In genomic region chr6:140669321-140669720, GRCh38 we compare ENCODE assay signal across 20 cellular contexts.
DNase-seq lines count a peak whose midpoint lies in the region; ATAC-seq and TF ChIP-seq lines count a peak whose summit lies in the region.
"Had no signal": no experiment of that assay in that cellular context is flagged by ENCODE, and none has a peak within 500 bp of the region (broad histone marks: within the 10 kb centered on the region; RNA-seq: fewer than 3 reads in every experiment).

No MANE protein-coding gene starts in this region.

- TF ChIP-seq POLR2A in testis (IDR thresholded peaks at IDR 0.05) = no peak

- H3F3A ChIP-seq in SU-DHL-6 (ENCODE audit: insufficient read depth) = no peaks in the 10 kb centered on the region
- H3F3A ChIP-seq in neural progenitor cell (ENCODE audit: low read depth) = no peaks in the 10 kb centered on the region

- no peaks in the 10 kb centered on the region for H3K9me2 ChIP-seq in SU-DHL-6 (replicated peaks; ENCODE audit: insufficient read depth, low read length)

- no peak overlapping the region for H3K9ac ChIP-seq in SU-DHL-6 (ENCODE audit: low read length)
- H3K9ac ChIP-seq in neural progenitor cell = no peak overlapping the region
- H3K9ac ChIP-seq in endodermal cell (ENCODE audit: extremely low read depth, low read length, poor library complexity, severe bottlenecking) = no peak overlapping the region

- no peaks in the 10 kb centered on the region for H3K79me2 ChIP-seq in SU-DHL-6 (ENCODE audit: insufficient read depth, low read length)
- H3K79me2 ChIP-seq in neural progenitor cell (ENCODE audit: low read depth) = no peaks in the 10 kb centered on the region

- TF ChIP-seq CTCF in SU-DHL-6 (IDR thresholded peaks at IDR 0.05; ENCODE audit: insufficient read depth, low read length, poor library complexity, severe bottlenecking) (no peak), cardiac fibroblast (IDR thresholded peaks at IDR 0.05; ENCODE audit: low read depth, low read length) (no peak), neural progenitor cell (IDR thresholded peaks at IDR 0.05) (no peak), testis (IDR thresholded peaks at IDR 0.05) (no peak), endodermal cell (conservative IDR thresholded peaks at IDR 0.05) (no peak)

- DNase-seq in EL = peak; percentile 24
- DNase-seq in cardiac fibroblast (ENCODE audit: low read depth in 2 of 2) = peak; percentile 16 to 57
- DNase-seq in neural progenitor cell (ENCODE audit: low spot score) = no peak
- no peak for DNase-seq in testis
- no peak for DNase-seq in NCI-H226
- no peak for DNase-seq in endodermal cell
- DNase-seq: AML-193, DMS 273 treated with DMSO at 0.1 percent for 48 hours, NCI-H1436, NCI-H2081, NCI-H510A, NCI-H82, Peyer's patch, Right ventricle myocardium superior had no signal

- no peaks in the 10 kb centered on the region for H3K9me3 ChIP-seq in SU-DHL-6 (ENCODE audit: insufficient read depth, low read length)
- H3K9me3 ChIP-seq in neural progenitor cell (ENCODE audit: low read depth) = no peaks in the 10 kb centered on the region
- H3K9me3 ChIP-seq in testis = no peaks in the 10 kb centered on the region
- no peaks in the 10 kb centered on the region for H3K9me3 ChIP-seq in endodermal cell (ENCODE audit: control insufficient read depth, low read length)
- H3K9me3 ChIP-seq: Peyer's patch had no signal

- H3K4me1 Mint-ChIP-seq in neural progenitor cell (no peaks in the 10 kb centered on the region), endodermal cell (no peaks in the 10 kb centered on the region)
- H3K4me1 Mint-ChIP-seq: CD14-positive monocyte had no signal

- H4K20me1 ChIP-seq in SU-DHL-6 (ENCODE audit: low read depth, low read length) = no peaks in the 10 kb centered on the region
- no peaks in the 10 kb centered on the region for H4K20me1 ChIP-seq in neural progenitor cell (ENCODE audit: low read depth)

- no peaks in the 10 kb centered on the region for H3K9me3 Mint-ChIP-seq in neural progenitor cell
- H3K9me3 Mint-ChIP-seq in endodermal cell = no peaks in the 10 kb centered on the region

- H2AFZ ChIP-seq in SU-DHL-6 (ENCODE audit: low read depth, low read length, severe bottlenecking) = peak overlapping the region; percentile 47
- H2AFZ ChIP-seq in neural progenitor cell (replicated peaks) = peak overlapping the region; percentile 9

- 61 to 64% methylated on average over 3 of the region's 3 CpGs for WGBS in testis, 2 donors
- 87 to 100% methylated on average over 1 to 3 of the region's 3 CpGs for WGBS in endodermal cell (ENCODE audit: insufficient coverage in 1 of 2, insufficient read length in 1 of 2), 2 experiments

- no peak overlapping the region for H3K4me3 ChIP-seq in SU-DHL-6 (ENCODE audit: insufficient read depth, low read length, poor library complexity, severe bottlenecking)
- no peak overlapping the region for H3K4me3 ChIP-seq in cardiac fibroblast (replicated peaks in 1 of 2; ENCODE audit: low read depth in 2 of 2, low read length in 2 of 2)
- H3K4me3 ChIP-seq in neural progenitor cell = no peak overlapping the region
- no peak overlapping the region for H3K4me3 ChIP-seq in testis
- H3K4me3 ChIP-seq in endodermal cell (ENCODE audit: low read length) = no peak overlapping the region
- H3K4me3 ChIP-seq: K562, Peyer's patch, SK-N-MC had no signal

- H3K4me1 ChIP-seq in neural progenitor cell (no peaks in the 10 kb centered on the region), testis (no peaks in the 10 kb centered on the region), endodermal cell (ENCODE audit: control insufficient read depth, insufficient read depth, low read length) (no peaks in the 10 kb centered on the region)
- H3K4me1 ChIP-seq: Peyer's patch had no signal

- H3K27ac Mint-ChIP-seq in neural progenitor cell (no peak overlapping the region), endodermal cell (no peak overlapping the region)
- H3K27ac Mint-ChIP-seq: CD14-positive monocyte had no signal

- intact Hi-C loops in testis (cut with DNase I; ENCODE audit: low total_unique reads) = no loop called here

- H3K4me3 Mint-ChIP-seq in neural progenitor cell = no peak overlapping the region
- no peak overlapping the region for H3K4me3 Mint-ChIP-seq in endodermal cell
- H3K4me3 Mint-ChIP-seq: CD14-positive monocyte had no signal

- H3K27me3 ChIP-seq in SU-DHL-6 (ENCODE audit: low read length) = no peaks in the 10 kb centered on the region
- H3K27me3 ChIP-seq in neural progenitor cell = no peaks in the 10 kb centered on the region
- H3K27me3 ChIP-seq in testis = no peaks in the 10 kb centered on the region
- H3K27me3 ChIP-seq in endodermal cell (ENCODE audit: control insufficient read depth, insufficient read depth, low read length, poor library complexity, severe bottlenecking) = no peaks in the 10 kb centered on the region
- H3K27me3 ChIP-seq: Peyer's patch had no signal

- ATAC-seq in HG02870 (IDR thresholded peaks at IDR 0.05; ENCODE audit: unreplicated experiment) = no peak
- ATAC-seq: K562 had no signal

- H3K36me3 Mint-ChIP-seq in neural progenitor cell (no peaks in the 10 kb centered on the region), endodermal cell (ENCODE audit: low read depth) (no peaks in the 10 kb centered on the region)
- H3K36me3 Mint-ChIP-seq: CD14-positive monocyte had no signal

- H3K27me3 Mint-ChIP-seq in neural progenitor cell (ENCODE audit: insufficient read depth, low read depth) (no peaks in the 10 kb centered on the region), endodermal cell (ENCODE audit: insufficient read depth) (no peaks in the 10 kb centered on the region)

- H3K27ac ChIP-seq in SU-DHL-6 (ENCODE audit: low read depth, low read length) (no peak overlapping the region), neural progenitor cell (no peak overlapping the region), testis (no peak overlapping the region), endodermal cell (ENCODE audit: low read depth, low read length) (no peak overlapping the region)
- H3K27ac ChIP-seq: HL-60, Peyer's patch, SK-N-MC had no signal

- H3K36me3 ChIP-seq in SU-DHL-6 (ENCODE audit: low read length) (no peaks in the 10 kb centered on the region), neural progenitor cell (no peaks in the 10 kb centered on the region), testis (ENCODE audit: low read depth, missing control alignments) (no peaks in the 10 kb centered on the region), endodermal cell (ENCODE audit: control insufficient read depth, insufficient read depth, low read length) (no peaks in the 10 kb centered on the region)
- H3K36me3 ChIP-seq: Peyer's patch had no signal

- peak overlapping the region; percentile 11 for H3K4me2 ChIP-seq in SU-DHL-6 (ENCODE audit: low read depth, low read length, poor library complexity, severe bottlenecking)
- no peak overlapping the region for H3K4me2 ChIP-seq in neural progenitor cell

Comparison
In these comparisons a context has a peak if more than half of its experiments do, and no peak if none do; other contexts are left out.
1. DNase-seq: peak in EL (single experiment) and cardiac fibroblast (2 of 2); none in neural progenitor cell (single experiment), testis (single experiment), NCI-H226 (single experiment) and endodermal cell (single experiment).